ENCODE assay signal across 19 cellular contexts in genomic region chr12:89281534-89281857, GRCh38.
A peak's percentile ranks its signal among the peaks of the same experiment; 100 is the strongest.
DNase-seq lines count a peak whose midpoint lies in the region; ATAC-seq and TF ChIP-seq lines count a peak whose summit lies in the region.
"Had no signal": no experiment of that assay in that cellular context is flagged by ENCODE, and none has a peak within 500 bp of the region (broad histone marks: within the 10 kb centered on the region; RNA-seq: fewer than 3 reads in every experiment).

No MANE protein-coding gene starts in this region.

- H3K36me3 ChIP-seq in heart right ventricle = no peaks in the 10 kb centered on the region
- H3K36me3 ChIP-seq in mesenchymal stem cell (ENCODE audit: control insufficient read depth in 1 of 2, insufficient read depth in 2 of 2, low read depth in 1 of 2, low read length in 2 of 2) = no peaks in the 10 kb centered on the region
- H3K36me3 ChIP-seq in thoracic aorta = no peaks in the 10 kb centered on the region

- H3K23ac ChIP-seq in mesenchymal stem cell (ENCODE audit: low read length in 2 of 2) = no peak overlapping the region

- CTCF ChIA-PET in activated CD4-positive, alpha-beta memory T cell treated with anti-CD3 and anti-CD28 coated beads for 36 hours (lab: Charles Lee) = no interaction called here

- POLR2A ChIA-PET in activated CD4-positive, alpha-beta memory T cell treated with anti-CD3 and anti-CD28 coated beads for 36 hours (lab: Charles Lee) = no interaction called here

- H3K9me3 Mint-ChIP-seq in activated CD4-positive, alpha-beta memory T cell treated with anti-CD3 and anti-CD28 coated beads for 36 hours = peaks cover 3% of the 10 kb centered on the region

- H2BK12ac ChIP-seq in mesenchymal stem cell (ENCODE audit: low read length in 2 of 2) = no peak overlapping the region

- H3K4me1 ChIP-seq in heart right ventricle (peaks cover 0 to 42% (median 11%) of the 10 kb centered on the region in 9 donors), mesenchymal stem cell (ENCODE audit: control insufficient read depth, insufficient read depth, low read depth, low read length) (no peaks in the 10 kb centered on the region), thoracic aorta (ENCODE audit: control insufficient read depth in 1 of 2, low read depth in 2 of 2) (peaks cover 6 to 24% of the 10 kb centered on the region in 2 donors)

- H3K4me3 ChIP-seq in heart right ventricle (no peak overlapping the region), mesenchymal stem cell (ENCODE audit: insufficient read depth in 1 of 2, low read depth in 1 of 2, low read length in 2 of 2) (no peak overlapping the region), thoracic aorta (no peak overlapping the region)
- H3K4me3 ChIP-seq: coronary artery, lung, SK-N-MC had no signal

- H3K9me3 ChIP-seq in heart right ventricle (peaks cover 0 to 3% (median 0%) of the 10 kb centered on the region in 11 donors), mesenchymal stem cell (ENCODE audit: control insufficient read depth, low read length) (no peaks in the 10 kb centered on the region), thoracic aorta (no peaks in the 10 kb centered on the region)

- H3K18ac ChIP-seq in mesenchymal stem cell (ENCODE audit: low read depth in 1 of 2, low read length in 2 of 2) = peak overlapping the region; percentile 40 to 84

- peak overlapping the region; percentile 75 for H3K27ac Mint-ChIP-seq in activated CD4-positive, alpha-beta memory T cell treated with anti-CD3 and anti-CD28 coated beads for 36 hours
- H3K27ac Mint-ChIP-seq: IgD-negative memory B cell had no signal

- peak overlapping the region; percentile 10 for H3K9ac ChIP-seq in mesenchymal stem cell (ENCODE audit: low read length)

- no peak overlapping the region for H4K91ac ChIP-seq in mesenchymal stem cell (ENCODE audit: low read length)

- no peak overlapping the region for H2BK5ac ChIP-seq in mesenchymal stem cell (ENCODE audit: low read depth, low read length, poor library complexity, severe bottlenecking)

- peak overlapping the region; percentile 91 for H4K8ac ChIP-seq in mesenchymal stem cell (ENCODE audit: low read length)

- H3K4me1 Mint-ChIP-seq in activated CD4-positive, alpha-beta memory T cell treated with anti-CD3 and anti-CD28 coated beads for 36 hours (ENCODE audit: low read depth) = peaks cover 23% of the 10 kb centered on the region

- intact Hi-C loops in heart right ventricle (cut with DNase I) (no loop called here), left ventricle myocardium superior (cut with micrococcal nuclease) (no loop called here)
- intact Hi-C loops in activated CD4-positive, alpha-beta memory T cell treated with anti-CD3 and anti-CD28 coated beads for 36 hours (cut with micrococcal nuclease) = loop anchor here (2.0 kb wide), 3 partner anchors 25 to 71 kb away; partner anchors contain the start of gene DUSP6

- H3K79me1 ChIP-seq in mesenchymal stem cell (replicated peaks; ENCODE audit: low read length, poor library complexity, severe bottlenecking) = no peaks in the 10 kb centered on the region

- no peak overlapping the region for H3K14ac ChIP-seq in mesenchymal stem cell (ENCODE audit: low read length in 2 of 2)

- H3K27me3 Mint-ChIP-seq in activated CD4-positive, alpha-beta memory T cell treated with anti-CD3 and anti-CD28 coated beads for 36 hours = no peaks in the 10 kb centered on the region
- H3K27me3 Mint-ChIP-seq: IgD-negative memory B cell had no signal

- no peak overlapping the region for H2AK5ac ChIP-seq in mesenchymal stem cell (ENCODE audit: low read length, severe bottlenecking)

- H3K4me3 Mint-ChIP-seq in activated CD4-positive, alpha-beta memory T cell treated with anti-CD3 and anti-CD28 coated beads for 36 hours = no peak overlapping the region
- H3K4me3 Mint-ChIP-seq: IgD-negative memory B cell had no signal

- no peak overlapping the region for H2AFZ ChIP-seq in mesenchymal stem cell (ENCODE audit: low read depth, low read length)

- no peak overlapping the region for H3K4me2 ChIP-seq in mesenchymal stem cell (ENCODE audit: low read length, poor library complexity, severe bottlenecking)

- H2BK15ac ChIP-seq in mesenchymal stem cell (ENCODE audit: low read depth, poor library complexity, severe bottlenecking) = no peak overlapping the region

- peak in 7 of 8 donors; percentile 7 to 64 (median 28) for ATAC-seq in heart right ventricle
- ATAC-seq in left ventricle myocardium superior = no peak
- ATAC-seq in thoracic aorta (ENCODE audit: insufficient number of reproducible peaks, low FRiP score, low read depth) = no peak
- no peak for ATAC-seq in GM21367 (IDR thresholded peaks at IDR 0.05; ENCODE audit: unreplicated experiment)

- no peak for DNase-seq in heart right ventricle
- no peak for DNase-seq in left ventricle myocardium superior
- no peak for DNase-seq in activated CD4-positive, alpha-beta memory T cell treated with anti-CD3 and anti-CD28 coated beads for 36 hours
- no peak for DNase-seq in mesenchymal stem cell
- DNase-seq in thoracic aorta (ENCODE audit: low spot score) = no peak
- DNase-seq in NCI-H2107 treated with DMSO at 0.1 percent for 48 hours (lab: John Stamatoyannopoulos, UW; ENCODE audit: unreplicated experiment) = no peak
- no peak for DNase-seq in ecto neural progenitor cell (ENCODE audit: low spot score)
- DNase-seq: activated CD8-positive, alpha-beta memory T cell treated with anti-CD3 and anti-CD28 coated beads, Interleukin-2, amount 50 U/mL, for 48 hours; amygdala; DMS79; H7; NCI-H446 treated with DMSO at 0.1 percent for 48 hours; stimulated activated CD4-positive, alpha-beta T cell treated with anti-CD3 and anti-CD28 coated beads, Interleukin-12 subunit alpha, Interleukin-12 subunit beta, amount 100 ng/mL, for 4 hours; substantia nigra had no signal

- 88 to 89% methylated on average over 1 of the region's 1 CpG for WGBS in heart right ventricle, 2 donors
- WGBS in mesenchymal stem cell = no CpG with 5 or more reads among the region's 1 CpG

- TF ChIP-seq CTCF in heart right ventricle (IDR thresholded peaks at IDR 0.05) (no peak), thoracic aorta (IDR thresholded peaks at IDR 0.05) (no peak)

- H2BK120ac ChIP-seq in mesenchymal stem cell (ENCODE audit: low read depth, low read length) = no peak overlapping the region

- H3K36me3 Mint-ChIP-seq in activated CD4-positive, alpha-beta memory T cell treated with anti-CD3 and anti-CD28 coated beads for 36 hours = no peaks in the 10 kb centered on the region
- H3K36me3 Mint-ChIP-seq: IgD-negative memory B cell had no signal

- H3K4ac ChIP-seq in mesenchymal stem cell (ENCODE audit: low read depth in 1 of 2, low read length in 2 of 2) = peak overlapping the region in 1 of 2 experiments; percentile 47

- H3K27me3 ChIP-seq in heart right ventricle (no peaks in the 10 kb centered on the region), mesenchymal stem cell (ENCODE audit: control insufficient read depth in 1 of 2, insufficient read depth in 1 of 2, low read length in 2 of 2) (no peaks in the 10 kb centered on the region), thoracic aorta (replicated peaks; ENCODE audit: insufficient read depth) (no peaks in the 10 kb centered on the region)

- H3K27ac ChIP-seq in heart right ventricle = peak overlapping the region in 8 of 10 donors; percentile 20 to 87 (median 48)
- no peak overlapping the region for H3K27ac ChIP-seq in mesenchymal stem cell (ENCODE audit: low read length, poor library complexity, severe bottlenecking)
- peak overlapping the region; percentile 2 to 56 for H3K27ac ChIP-seq in thoracic aorta
- H3K27ac ChIP-seq: SK-N-MC had no signal

Comparison
In these comparisons a context has a peak if more than half of its experiments do, and no peak if none do; other contexts are left out.
1. ATAC-seq: peak in heart right ventricle (7 of 8); none in left ventricle myocardium superior (single experiment), thoracic aorta (single experiment) and GM21367 (single experiment).